ENCODE assay signal across 8 cellular contexts in genomic region chr16:30699615-30700099, GRCh38. TPM values are rescaled to one million over a fixed set of nuclear protein-coding genes. Genes with fewer than 3 reads are reported as not detected.
DNase-seq lines count a peak whose midpoint lies in the region; ATAC-seq and TF ChIP-seq lines count a peak whose summit lies in the region.

No MANE protein-coding gene starts in this region.

- TF ChIP-seq POLR2A in body of pancreas (IDR thresholded peaks at IDR 0.05) (no peak), upper lobe of left lung (IDR thresholded peaks at IDR 0.05) (no peak)

- WGBS in body of pancreas, 2 donors: 14 to 25% methylated on average over 8 of the region's 8 CpGs
- 45 to 54% methylated on average over 8 of the region's 8 CpGs for WGBS in upper lobe of left lung, 2 donors

- ATAC-seq in Right ventricle myocardium superior (ENCODE audit: poor library complexity) (no peak), left ventricle myocardium superior (no peak), body of pancreas (no peak), lower lobe of right lung (no peak), upper lobe of left lung (ENCODE audit: low FRiP score in 2 of 2) (no peak), GM18867 (IDR thresholded peaks at IDR 0.05; ENCODE audit: unreplicated experiment) (no peak)

- TF ChIP-seq EP300 in upper lobe of left lung (IDR thresholded peaks at IDR 0.05): no peak

- peaks cover 27% of the 10 kb centered on the region for H3K4me1 ChIP-seq in body of pancreas
- peaks cover 25% of the 10 kb centered on the region for H3K4me1 ChIP-seq in lower lobe of right lung
- H3K4me1 ChIP-seq in upper lobe of left lung: peaks cover 15 to 28% (median 25%) of the 10 kb centered on the region in 4 donors

- H3K36me3 ChIP-seq in body of pancreas (replicated peaks in 1 of 2; ENCODE audit: insufficient read depth in 1 of 2, low read depth in 2 of 2) (peaks cover 16 to 30% of the 10 kb centered on the region in 2 donors), lower lobe of right lung (peaks cover 52% of the 10 kb centered on the region), upper lobe of left lung (peaks cover 33 to 47% (median 43%) of the 10 kb centered on the region in 4 donors)

- TF ChIP-seq CTCF in body of pancreas (IDR thresholded peaks at IDR 0.05): no peak
- no peak for TF ChIP-seq CTCF in lower lobe of right lung (IDR thresholded peaks at IDR 0.05)
- TF ChIP-seq CTCF in upper lobe of left lung (IDR thresholded peaks at IDR 0.05): no peak

- DNase-seq in Right ventricle myocardium superior (peak; percentile 24), left ventricle myocardium superior (no peak), body of pancreas (no peak), lower lobe of right lung (no peak), upper lobe of left lung (no peak), GM03348 (ENCODE audit: low spot score) (no peak), NCI-H446 (lab: John Stamatoyannopoulos, UW) (no peak)

- H3K27ac ChIP-seq in body of pancreas (peak overlapping the region in 3 of 4 donors; percentile 98 to 100 (median 99)), lower lobe of right lung (peak overlapping the region; percentile 100), upper lobe of left lung (peak overlapping the region; percentile 100)

- no peaks in the 10 kb centered on the region for H3K9me3 ChIP-seq in body of pancreas
- H3K9me3 ChIP-seq in lower lobe of right lung: no peaks in the 10 kb centered on the region
- H3K9me3 ChIP-seq in upper lobe of left lung: no peaks in the 10 kb centered on the region

- H3K27me3 ChIP-seq in body of pancreas (no peaks in the 10 kb centered on the region), lower lobe of right lung (ENCODE audit: low read depth) (no peaks in the 10 kb centered on the region), upper lobe of left lung (no peaks in the 10 kb centered on the region)

- no peak overlapping the region for H3K4me3 ChIP-seq in body of pancreas
- peak overlapping the region; percentile 99 for H3K4me3 ChIP-seq in lower lobe of right lung
- peak overlapping the region; percentile 94 to 100 (median 98) for H3K4me3 ChIP-seq in upper lobe of left lung

- intact Hi-C loops in Right ventricle myocardium superior (cut with DNase I) (no loop called here), left ventricle myocardium superior (cut with micrococcal nuclease) (no loop called here), body of pancreas (cut with DNase I) (no loop called here), lower lobe of right lung (cut with DNase I) (no loop called here)

RNA-seq across cellular contexts. Expression of gene SRCAP, which starts 0.7 kb away (rescaled TPM):
- total RNA-seq in Right ventricle myocardium superior (36.7 TPM), left ventricle myocardium superior (49.3 TPM), body of pancreas (10 to 100 TPM; 27.5 to 30.0 TPM), lower lobe of right lung (73.8 TPM), upper lobe of left lung (100 to 1,000 TPM in 1 of 6 donors, 10 to 100 TPM in 5; 38.3 to 102 (median 66.0) TPM)

RNA-seq across cellular contexts. Expression of gene FBRS, which starts 41.4 kb away (rescaled TPM):
- 28.3 TPM for total RNA-seq in Right ventricle myocardium superior
- total RNA-seq in left ventricle myocardium superior: 30.4 TPM
- 10 to 100 TPM; 20.8 to 76.8 TPM for total RNA-seq in body of pancreas
- total RNA-seq in lower lobe of right lung: 68.6 TPM
- total RNA-seq in upper lobe of left lung: 100 to 1,000 TPM in 1 of 6 donors, 10 to 100 TPM in 5; 38.0 to 150 (median 70.4) TPM

RNA-seq across cellular contexts. Expression of gene PHKG2, which starts 48.6 kb away (rescaled TPM):
- total RNA-seq in Right ventricle myocardium superior (13.4 TPM), left ventricle myocardium superior (16.7 TPM), body of pancreas (10 to 100 TPM; 17.6 to 24.7 TPM), lower lobe of right lung (25.5 TPM), upper lobe of left lung (10 to 100 TPM; 27.4 to 70.2 (median 33.5) TPM)

RNA-seq across cellular contexts. Expression of gene PRR14, which starts 48.9 kb away (rescaled TPM):
- 18.9 TPM for total RNA-seq in Right ventricle myocardium superior
- 22.0 TPM for total RNA-seq in left ventricle myocardium superior
- total RNA-seq in body of pancreas: 10 to 100 TPM; 20.5 to 65.6 TPM
- total RNA-seq in lower lobe of right lung: 46.3 TPM
- 100 to 1,000 TPM in 1 of 6 donors, 10 to 100 TPM in 5; 34.5 to 160 (median 54.9) TPM for total RNA-seq in upper lobe of left lung

Comparison
In these comparisons a context has a peak if more than half of its experiments do, and no peak if none do; other contexts are left out.
1. H3K4me3 ChIP-seq: peak in lower lobe of right lung (single experiment) and upper lobe of left lung (4 of 4); none in body of pancreas (0 of 2).
2. Peak in every context shown above with its lines, with median percentiles within 50 percentile points of each other: H3K27ac ChIP-seq.